Comparison of ENCODE assay signal across 1 cellular context in the genomic region with DNA sequence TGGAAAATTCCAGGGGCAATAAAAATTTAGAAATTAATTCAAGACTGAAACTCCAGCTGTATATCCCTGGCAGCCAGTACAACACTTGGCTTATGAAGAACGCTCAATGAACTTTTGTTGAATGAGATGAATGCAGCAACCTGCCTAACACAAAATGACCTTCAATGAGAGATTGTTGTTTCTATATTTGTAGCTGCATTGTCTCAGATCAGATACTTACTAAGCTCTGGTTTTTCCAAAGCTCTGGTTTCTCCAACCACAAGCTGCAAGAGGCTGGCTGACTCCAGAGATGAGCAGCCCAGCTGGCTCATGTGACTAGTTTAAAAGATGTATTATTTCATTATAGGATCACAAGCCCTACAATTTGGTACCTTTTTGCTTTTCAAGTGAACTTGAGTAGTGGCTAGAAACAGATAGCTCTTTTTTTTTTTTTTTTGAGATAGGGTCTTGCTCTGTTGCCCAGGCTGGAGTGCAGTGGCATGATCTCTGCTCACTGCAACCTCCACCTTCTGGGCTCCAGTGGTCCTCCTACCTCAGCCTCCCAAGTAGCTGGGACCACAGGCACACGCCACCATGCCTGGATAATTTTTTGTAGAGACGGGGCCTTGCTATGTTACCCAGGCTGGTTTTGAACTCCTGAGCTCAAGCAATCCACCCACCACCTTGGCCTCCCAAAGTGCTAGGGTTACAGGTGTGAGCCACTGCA.
TF ChIP-seq lines count a peak whose summit lies in the region.

No MANE protein-coding gene starts in this region.

TF ChIP-seq in HepG2, 621 proteins besides CTCF, POLR2A, EP300 and RAD21:
- TF ChIP-seq ZC3H13 (CRISPR knock-in tag; IDR thresholded peaks at IDR 0.05) (no peak), GZF1 (CRISPR knock-in tag; IDR thresholded peaks at IDR 0.05) (no peak), ZNF121 (CRISPR knock-in tag; IDR thresholded peaks at IDR 0.05) (peak; percentile 72), GATAD2A (CRISPR knock-in tag; IDR thresholded peaks at IDR 0.05) (no peak)
